ENCODE assay signal across 11 cellular contexts in the genomic region with DNA sequence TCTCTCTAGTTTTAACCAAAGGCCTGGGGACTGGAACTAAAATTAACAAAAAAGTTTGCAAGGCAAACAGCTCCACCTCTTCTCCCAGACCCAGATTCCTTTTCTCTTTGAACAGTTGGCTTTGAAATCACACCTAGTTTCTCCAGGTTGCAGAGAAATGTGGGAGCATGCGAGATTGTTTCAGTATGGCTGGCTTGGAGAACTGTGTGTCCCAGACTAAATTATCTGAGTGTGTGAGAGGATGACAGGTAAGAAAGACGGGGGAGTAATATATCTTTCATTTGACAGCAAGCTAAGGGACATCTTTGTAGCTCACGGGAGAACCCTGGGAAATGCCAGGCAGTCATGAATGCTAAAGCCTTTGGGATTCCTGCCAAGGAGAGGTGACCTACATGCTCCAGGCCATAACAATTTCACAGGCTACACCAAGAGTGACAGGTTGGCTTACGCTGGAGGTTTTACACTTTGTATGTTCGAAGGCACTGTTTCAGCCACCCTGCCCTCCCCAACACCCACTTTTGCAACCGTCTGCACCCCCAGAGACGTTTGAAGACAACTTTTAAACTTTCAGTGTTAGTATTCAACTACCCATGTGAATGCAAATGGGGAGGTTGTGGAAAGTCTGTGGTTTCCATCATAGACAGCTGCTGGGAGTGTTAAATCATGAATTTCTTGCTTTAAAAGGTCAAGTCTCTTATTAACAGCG.
DNase-seq lines count a peak whose midpoint lies in the region; ATAC-seq, FAIRE-seq and TF ChIP-seq lines count a peak whose summit lies in the region.
"Had no signal": no experiment of that assay in that cellular context is flagged by ENCODE, and none has a peak within 500 bp of the region (broad histone marks: within the 10 kb centered on the region; RNA-seq: fewer than 3 reads in every experiment).

No MANE protein-coding gene starts in this region.

- no peaks in the 10 kb centered on the region for H3K4me1 ChIP-seq in astrocyte (ENCODE audit: insufficient read depth, low read length)

- intact Hi-C loops in activated T-helper 1 cell treated with anti-CD3 and anti-CD28 coated beads, Interleukin-12 subunit alpha, Interleukin-12 subunit beta, Interleukin-2, Interleukin-4 antibody, amounts not matched to agents 30 ng/mL and 10 ng/mL and 1 ng/mL, durations not matched to agents 14 hours and 24 hours and 36 hours (cut with micrococcal nuclease): no loop called here

- H4K20me1 ChIP-seq in astrocyte (ENCODE audit: insufficient read depth, low read length): no peaks in the 10 kb centered on the region

- peaks cover 12% of the 10 kb centered on the region for H3K4me1 Mint-ChIP-seq in astrocyte (ENCODE audit: low read depth, unreplicated experiment)
- H3K4me1 Mint-ChIP-seq in activated T-helper 1 cell treated with anti-CD3 and anti-CD28 coated beads, Interleukin-12 subunit alpha, Interleukin-12 subunit beta, Interleukin-2, Interleukin-4 antibody, amounts not matched to agents 30 ng/mL and 10 ng/mL and 1 ng/mL, durations not matched to agents 14 hours and 24 hours and 36 hours (ENCODE audit: low read depth): no peaks in the 10 kb centered on the region

- H3K4me2 ChIP-seq in astrocyte (ENCODE audit: low read length): no peak overlapping the region

- peak; percentile 82 for FAIRE-seq in GM12892 (lab: Jason Lieb, UNC)
- no peak for FAIRE-seq in astrocyte (lab: Jason Lieb, UNC)
- FAIRE-seq: G401.6 had no signal

- TF ChIP-seq CTCF in astrocyte (IDR thresholded peaks at IDR 0.05; ENCODE audit: insufficient read depth, low read depth, low read length): no peak

- DNase-seq in GM12892 (ENCODE audit: insufficient read length): no peak
- DNase-seq in astrocyte (ENCODE audit: low read depth): peak; percentile 16
- no peak for DNase-seq in nucleus accumbens (lab: John Stamatoyannopoulos, UW)
- no peak for DNase-seq in DMS153 (lab: John Stamatoyannopoulos, UW)
- no peak for DNase-seq in AML-193 (lab: John Stamatoyannopoulos, UW)
- DNase-seq in activated T-helper 1 cell treated with anti-CD3 and anti-CD28 coated beads, Interleukin-12 subunit alpha, Interleukin-12 subunit beta, Interleukin-2, Interleukin-4 antibody, amounts not matched to agents 30 ng/mL and 10 ng/mL and 1 ng/mL, durations not matched to agents 14 hours and 24 hours and 36 hours (ENCODE audit: low spot score): no peak
- DNase-seq: activated T-cell treated with anti-CD3 and anti-CD28 coated beads, Interleukin-2, amount 50 U/mL, for 4 hours had no signal

- peak overlapping the region; percentile 8 for H3K27ac Mint-ChIP-seq in astrocyte (ENCODE audit: unreplicated experiment)
- no peak overlapping the region for H3K27ac Mint-ChIP-seq in activated T-helper 1 cell treated with anti-CD3 and anti-CD28 coated beads, Interleukin-12 subunit alpha, Interleukin-12 subunit beta, Interleukin-2, Interleukin-4 antibody, amounts not matched to agents 30 ng/mL and 10 ng/mL and 1 ng/mL, durations not matched to agents 14 hours and 24 hours and 36 hours

- no peaks in the 10 kb centered on the region for H3K36me3 Mint-ChIP-seq in astrocyte (ENCODE audit: low read depth, unreplicated experiment)
- no peaks in the 10 kb centered on the region for H3K36me3 Mint-ChIP-seq in activated T-helper 1 cell treated with anti-CD3 and anti-CD28 coated beads, Interleukin-12 subunit alpha, Interleukin-12 subunit beta, Interleukin-2, Interleukin-4 antibody, amounts not matched to agents 30 ng/mL and 10 ng/mL and 1 ng/mL, durations not matched to agents 14 hours and 24 hours and 36 hours (ENCODE audit: low read depth)
- H3K36me3 Mint-ChIP-seq: brain had no signal

- peak overlapping the region; percentile 13 for H2AFZ ChIP-seq in astrocyte (ENCODE audit: low read depth, low read length)

- H3K4me3 Mint-ChIP-seq in astrocyte (ENCODE audit: unreplicated experiment): no peak overlapping the region
- no peak overlapping the region for H3K4me3 Mint-ChIP-seq in activated T-helper 1 cell treated with anti-CD3 and anti-CD28 coated beads, Interleukin-12 subunit alpha, Interleukin-12 subunit beta, Interleukin-2, Interleukin-4 antibody, amounts not matched to agents 30 ng/mL and 10 ng/mL and 1 ng/mL, durations not matched to agents 14 hours and 24 hours and 36 hours
- H3K4me3 Mint-ChIP-seq: activated T-cell treated with anti-CD3 and anti-CD28 coated beads, Interleukin-2, amount 50 U/mL, for 4 hours; brain had no signal

- no peak overlapping the region for H3K9ac ChIP-seq in astrocyte (ENCODE audit: low read length)

- ATAC-seq in GM21367 (IDR thresholded peaks at IDR 0.05; ENCODE audit: unreplicated experiment) (peak; percentile 58), HG02981 (IDR thresholded peaks at IDR 0.05; ENCODE audit: unreplicated experiment) (peak; percentile 69)
- ATAC-seq: activated T-cell treated with anti-CD3 and anti-CD28 coated beads, Interleukin-2, amount 50 U/mL, for 4 hours had no signal

- H3K4me3 ChIP-seq in astrocyte (ENCODE audit: insufficient read depth, low read depth, low read length): no peak overlapping the region

- H3K27me3 ChIP-seq in astrocyte (ENCODE audit: insufficient read depth, low read length): no peaks in the 10 kb centered on the region

- peaks cover 6% of the 10 kb centered on the region for H3K9me3 Mint-ChIP-seq in astrocyte (ENCODE audit: unreplicated experiment)
- H3K9me3 Mint-ChIP-seq in activated T-helper 1 cell treated with anti-CD3 and anti-CD28 coated beads, Interleukin-12 subunit alpha, Interleukin-12 subunit beta, Interleukin-2, Interleukin-4 antibody, amounts not matched to agents 30 ng/mL and 10 ng/mL and 1 ng/mL, durations not matched to agents 14 hours and 24 hours and 36 hours: no peaks in the 10 kb centered on the region
- H3K9me3 Mint-ChIP-seq: activated T-cell treated with anti-CD3 and anti-CD28 coated beads, Interleukin-2, amount 50 U/mL, for 4 hours had no signal

- H3K9me3 ChIP-seq in astrocyte (ENCODE audit: insufficient read depth, low read depth, low read length): no peaks in the 10 kb centered on the region

- no peaks in the 10 kb centered on the region for H3K79me2 ChIP-seq in astrocyte (ENCODE audit: insufficient read depth, low read length)

- no peak for TF ChIP-seq POLR2A in GM12892 (IDR thresholded peaks at IDR 0.05; ENCODE audit: low read depth, low read length)

- no peaks in the 10 kb centered on the region for H3K36me3 ChIP-seq in astrocyte (ENCODE audit: insufficient read depth, low read length)

- H3K27ac ChIP-seq in astrocyte (ENCODE audit: low read depth, low read length): no peak overlapping the region

- H3K27me3 Mint-ChIP-seq in astrocyte (ENCODE audit: low read depth, unreplicated experiment): peaks cover 4% of the 10 kb centered on the region
- H3K27me3 Mint-ChIP-seq in activated T-helper 1 cell treated with anti-CD3 and anti-CD28 coated beads, Interleukin-12 subunit alpha, Interleukin-12 subunit beta, Interleukin-2, Interleukin-4 antibody, amounts not matched to agents 30 ng/mL and 10 ng/mL and 1 ng/mL, durations not matched to agents 14 hours and 24 hours and 36 hours (ENCODE audit: insufficient read depth): no peaks in the 10 kb centered on the region
